ENCODE assay signal across 38 cellular contexts in the genomic region with DNA sequence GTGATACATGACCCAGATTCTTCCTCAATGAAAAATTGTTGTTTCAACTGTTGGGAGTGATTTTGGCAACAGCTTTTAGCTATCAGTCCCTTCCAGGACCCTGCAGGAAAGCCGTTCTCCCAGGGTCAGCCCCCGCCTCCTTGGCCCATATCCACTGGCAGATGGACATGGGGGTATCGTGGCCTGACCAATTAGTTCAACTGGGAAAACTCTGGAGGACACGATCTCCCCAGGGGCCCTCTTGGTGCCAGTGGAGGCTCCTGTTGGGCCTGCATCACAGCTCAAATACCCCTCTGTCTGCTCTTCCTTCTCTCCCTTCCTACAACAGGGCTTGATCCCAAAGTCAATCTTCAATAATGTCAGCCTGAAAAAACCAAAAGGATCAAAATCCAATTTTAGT.
"Had no signal": no experiment of that assay in that cellular context is flagged by ENCODE, and none has a peak within 500 bp of the region (broad histone marks: within the 10 kb centered on the region; RNA-seq: fewer than 3 reads in every experiment).

No MANE protein-coding gene starts in this region.

- H3K4me1 Mint-ChIP-seq: activated naive CD4-positive, alpha-beta T cell treated with anti-CD3 and anti-CD28 coated beads, Interleukin-2, amount 10 ng/mL, durations not matched to agents 7 days and 5 days; activated naive CD4-positive, alpha-beta T cell treated with anti-CD3 and anti-CD28 coated beads, Interleukin-2, amount 50 U/mL, for 24 hours; activated naive CD8-positive, alpha-beta T cell treated with anti-CD3 and anti-CD28 coated beads for 36 hours; activated naive CD8-positive, alpha-beta T cell treated with anti-CD3 and anti-CD28 coated beads, Interleukin-2, amount 10 ng/mL, durations not matched to agents 7 days and 5 days; activated naive CD8-positive, alpha-beta T cell treated with anti-CD3 and anti-CD28 coated beads, Interleukin-2, amount 50 U/mL, for 24 hours; activated T-helper 17 cell treated with anti-CD3 and anti-CD28 coated beads, Interleukin-2, amount 50 U/mL, for 72 hours; central memory CD8-positive, alpha-beta T cell had no signal

- H3K9me3 ChIP-seq: adrenal gland, ascending aorta, body of pancreas, breast epithelium had no signal

- H3K27me3 ChIP-seq: ascending aorta, body of pancreas, brain microvascular endothelial cell had no signal

- H3K4me1 ChIP-seq: adrenal gland, ascending aorta, body of pancreas, breast epithelium had no signal

- H3K4me3 Mint-ChIP-seq: activated naive CD4-positive, alpha-beta T cell treated with anti-CD3 and anti-CD28 coated beads for 36 hours; activated naive CD4-positive, alpha-beta T cell treated with anti-CD3 and anti-CD28 coated beads, Interleukin-2, amount 10 ng/mL, durations not matched to agents 7 days and 5 days; activated naive CD4-positive, alpha-beta T cell treated with anti-CD3 and anti-CD28 coated beads, Interleukin-2, amount 50 U/mL, for 24 hours; activated naive CD8-positive, alpha-beta T cell; activated naive CD8-positive, alpha-beta T cell treated with anti-CD3 and anti-CD28 coated beads for 36 hours; activated naive CD8-positive, alpha-beta T cell treated with anti-CD3 and anti-CD28 coated beads, Interleukin-2, amount 10 ng/mL, durations not matched to agents 7 days and 5 days; activated naive CD8-positive, alpha-beta T cell treated with anti-CD3 and anti-CD28 coated beads, Interleukin-2, amount 50 U/mL, for 24 hours; activated T-cell treated with anti-CD3 and anti-CD28 coated beads, Interleukin-2, amount 50 U/mL, for 24 hours; activated T-cell treated with anti-CD3 and anti-CD28 coated beads, Interleukin-2, amount 50 U/mL, for 4 hours; activated T-cell treated with anti-CD3 and anti-CD28 coated beads, Interleukin-2, amount 50 U/mL, for 72 hours; activated T-helper 1 cell treated with anti-CD3 and anti-CD28 coated beads, Interleukin-12 subunit alpha, Interleukin-12 subunit beta, Interleukin-2, Interleukin-4 antibody, amounts not matched to agents 30 ng/mL and 10 ng/mL and 1 ng/mL, durations not matched to agents 14 hours and 24 hours and 36 hours; activated T-helper 17 cell treated with anti-CD3 and anti-CD28 coated beads, Interleukin-2, amount 50 U/mL, for 72 hours; brain; central memory CD8-positive, alpha-beta T cell had no signal

- H3K27ac ChIP-seq: adrenal gland, ascending aorta, body of pancreas, brain microvascular endothelial cell, breast epithelium, cardiac muscle cell had no signal

- H3K9me3 Mint-ChIP-seq: activated naive CD4-positive, alpha-beta T cell treated with anti-CD3 and anti-CD28 coated beads for 36 hours; activated naive CD4-positive, alpha-beta T cell treated with anti-CD3 and anti-CD28 coated beads, Interleukin-2, amount 10 ng/mL, durations not matched to agents 7 days and 5 days; activated naive CD4-positive, alpha-beta T cell treated with anti-CD3 and anti-CD28 coated beads, Interleukin-2, amount 50 U/mL, for 24 hours; activated naive CD4-positive, alpha-beta T cell treated with anti-CD3 and anti-CD28 coated beads, Interleukin-2, amount 50 U/mL, for 72 hours; activated naive CD8-positive, alpha-beta T cell treated with anti-CD3 and anti-CD28 coated beads for 36 hours; activated naive CD8-positive, alpha-beta T cell treated with anti-CD3 and anti-CD28 coated beads, Interleukin-2, amount 10 ng/mL, durations not matched to agents 7 days and 5 days; activated naive CD8-positive, alpha-beta T cell treated with anti-CD3 and anti-CD28 coated beads, Interleukin-2, amount 50 U/mL, for 24 hours; activated T-cell treated with anti-CD3 and anti-CD28 coated beads, Interleukin-2, amount 50 U/mL, for 24 hours; activated T-cell treated with anti-CD3 and anti-CD28 coated beads, Interleukin-2, amount 50 U/mL, for 4 hours; activated T-cell treated with anti-CD3 and anti-CD28 coated beads, Interleukin-2, amount 50 U/mL, for 72 hours; activated T-helper 1 cell treated with anti-CD3 and anti-CD28 coated beads, Interleukin-12 subunit alpha, Interleukin-12 subunit beta, Interleukin-2, Interleukin-4 antibody, amounts not matched to agents 30 ng/mL and 10 ng/mL and 1 ng/mL, durations not matched to agents 14 hours and 24 hours and 36 hours; activated T-helper 17 cell treated with anti-CD3 and anti-CD28 coated beads, Interleukin-2, amount 50 U/mL, for 72 hours; activated T-helper 2 cell treated with anti-CD3 and anti-CD28 coated beads, Interferon-gamma antibody, Interleukin-2, Interleukin-4, amounts not matched to agents 10 μg/mL and 5 μg/mL and 100 μg/mL, durations not matched to agents 14 hours and 24 hours and 36 hours; brain; central memory CD8-positive, alpha-beta T cell had no signal

- DNase-seq: activated effector memory CD4-positive, alpha-beta T cell treated with anti-CD3 and anti-CD28 coated beads, Interleukin-2, amount 50 U/mL, for 16 hours; activated effector memory CD4-positive, alpha-beta T cell treated with Interleukin-2 at 50 U/mL for 16 hours; activated gamma-delta T cell; activated gamma-delta T cell treated with Interleukin-2 at 50 U/mL for 16 hours; activated naive CD4-positive, alpha-beta T cell; activated naive CD4-positive, alpha-beta T cell treated with anti-CD3 and anti-CD28 coated beads for 36 hours; activated naive CD4-positive, alpha-beta T cell treated with anti-CD3 and anti-CD28 coated beads, Interleukin-2, amount 10 ng/mL, durations not matched to agents 7 days and 5 days; activated naive CD4-positive, alpha-beta T cell treated with anti-CD3 and anti-CD28 coated beads, Interleukin-2, amount 50 U/mL, for 16 hours; activated naive CD4-positive, alpha-beta T cell treated with Interleukin-2 at 50 U/mL for 16 hours; activated naive CD8-positive, alpha-beta T cell treated with anti-CD3 and anti-CD28 coated beads for 36 hours; activated naive CD8-positive, alpha-beta T cell treated with anti-CD3 and anti-CD28 coated beads, Interleukin-2, amount 10 ng/mL, durations not matched to agents 7 days and 5 days; activated naive CD8-positive, alpha-beta T cell treated with anti-CD3 and anti-CD28 coated beads, Interleukin-2, amount 50 U/mL, for 24 hours; activated T-cell treated with anti-CD3 and anti-CD28 coated beads, Interleukin-2, amount 50 U/mL, for 1 hour; activated T-cell treated with anti-CD3 and anti-CD28 coated beads, Interleukin-2, amount 50 U/mL, for 24 hours; activated T-cell treated with anti-CD3 and anti-CD28 coated beads, Interleukin-2, amount 50 U/mL, for 4 hours; activated T-cell treated with anti-CD3 and anti-CD28 coated beads, Interleukin-2, amount 50 U/mL, for 48 hours; activated T-cell treated with anti-CD3 and anti-CD28 coated beads, Interleukin-2, amount 50 U/mL, for 72 hours; adrenal gland; amniotic stem cell; amygdala; anterior cingulate cortex; aorta; body of pancreas; brain microvascular endothelial cell; caudate nucleus; central memory CD4-positive, alpha-beta T cell; cerebellar nuclear complex had no signal

- H3K27ac Mint-ChIP-seq: activated naive CD4-positive, alpha-beta T cell treated with anti-CD3 and anti-CD28 coated beads for 36 hours; activated naive CD4-positive, alpha-beta T cell treated with anti-CD3 and anti-CD28 coated beads, Interleukin-2, amount 10 ng/mL, durations not matched to agents 7 days and 5 days; activated naive CD4-positive, alpha-beta T cell treated with anti-CD3 and anti-CD28 coated beads, Interleukin-2, amount 50 U/mL, for 24 hours; activated naive CD4-positive, alpha-beta T cell treated with anti-CD3 and anti-CD28 coated beads, Interleukin-2, amount 50 U/mL, for 72 hours; activated naive CD8-positive, alpha-beta T cell; activated naive CD8-positive, alpha-beta T cell treated with anti-CD3 and anti-CD28 coated beads for 36 hours; activated naive CD8-positive, alpha-beta T cell treated with anti-CD3 and anti-CD28 coated beads, Interleukin-2, amount 10 ng/mL, durations not matched to agents 7 days and 5 days; activated naive CD8-positive, alpha-beta T cell treated with anti-CD3 and anti-CD28 coated beads, Interleukin-2, amount 50 U/mL, for 24 hours; activated T-cell treated with anti-CD3 and anti-CD28 coated beads, Interleukin-2, amount 50 U/mL, for 24 hours; activated T-cell treated with anti-CD3 and anti-CD28 coated beads, Interleukin-2, amount 50 U/mL, for 72 hours; activated T-helper 1 cell treated with anti-CD3 and anti-CD28 coated beads, Interleukin-12 subunit alpha, Interleukin-12 subunit beta, Interleukin-2, Interleukin-4 antibody, amounts not matched to agents 30 ng/mL and 10 ng/mL and 1 ng/mL, durations not matched to agents 14 hours and 24 hours and 36 hours; activated T-helper 17 cell treated with anti-CD3 and anti-CD28 coated beads, Interleukin-2, amount 50 U/mL, for 72 hours; activated T-helper 2 cell treated with anti-CD3 and anti-CD28 coated beads, Interferon-gamma antibody, Interleukin-2, Interleukin-4, amounts not matched to agents 10 μg/mL and 5 μg/mL and 100 μg/mL, durations not matched to agents 14 hours and 24 hours and 36 hours; brain had no signal

- H3K36me3 ChIP-seq: adrenal gland, ascending aorta, brain microvascular endothelial cell, breast epithelium, cardiac muscle cell had no signal

- H3K36me3 Mint-ChIP-seq: activated naive CD4-positive, alpha-beta T cell treated with anti-CD3 and anti-CD28 coated beads, Interleukin-2, amount 10 ng/mL, durations not matched to agents 7 days and 5 days; activated naive CD4-positive, alpha-beta T cell treated with anti-CD3 and anti-CD28 coated beads, Interleukin-2, amount 50 U/mL, for 24 hours; activated naive CD4-positive, alpha-beta T cell treated with anti-CD3 and anti-CD28 coated beads, Interleukin-2, amount 50 U/mL, for 72 hours; activated naive CD8-positive, alpha-beta T cell; activated naive CD8-positive, alpha-beta T cell treated with anti-CD3 and anti-CD28 coated beads for 36 hours; activated naive CD8-positive, alpha-beta T cell treated with anti-CD3 and anti-CD28 coated beads, Interleukin-2, amount 10 ng/mL, durations not matched to agents 7 days and 5 days; brain had no signal

- ATAC-seq: activated naive CD4-positive, alpha-beta T cell treated with anti-CD3 and anti-CD28 coated beads, Interleukin-2, amount 50 U/mL, for 72 hours; activated naive CD8-positive, alpha-beta T cell treated with anti-CD3 and anti-CD28 coated beads, Interleukin-2, amount 50 U/mL, for 24 hours; activated T-cell treated with anti-CD3 and anti-CD28 coated beads, Interleukin-2, amount 50 U/mL, for 4 hours; activated T-cell treated with anti-CD3 and anti-CD28 coated beads, Interleukin-2, amount 50 U/mL, for 72 hours; activated T-helper 17 cell treated with anti-CD3 and anti-CD28 coated beads, Interleukin-2, amount 50 U/mL, for 72 hours; body of pancreas had no signal

- H3K4me3 ChIP-seq: adrenal gland, ascending aorta, body of pancreas, breast epithelium, cardiac muscle cell had no signal
